ENCODE assay signal across 33 cellular contexts in the genomic region with DNA sequence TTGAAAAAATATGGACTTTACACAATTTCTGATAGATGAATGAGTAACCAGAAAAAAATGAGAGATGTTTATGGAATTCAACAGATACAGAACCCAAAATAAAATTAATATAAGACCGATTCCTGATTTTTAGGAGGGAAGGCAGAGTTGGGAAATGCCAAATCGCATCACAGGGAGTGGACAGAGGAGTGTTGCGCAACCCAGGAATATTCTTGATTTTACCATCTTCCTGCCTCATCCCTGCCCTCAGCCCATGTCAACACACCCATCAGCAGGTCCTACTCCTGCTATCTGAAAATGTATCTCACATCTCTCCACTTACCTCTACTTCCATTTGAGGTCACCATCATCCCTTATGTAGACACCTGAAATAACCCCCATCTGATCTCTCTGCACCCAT.
"Had no signal": no experiment of that assay in that cellular context is flagged by ENCODE, and none has a peak within 500 bp of the region (broad histone marks: within the 10 kb centered on the region; RNA-seq: fewer than 3 reads in every experiment).

No MANE protein-coding gene starts in this region.

- H3K9me3 ChIP-seq: ascending aorta had no signal

- H3K27me3 Mint-ChIP-seq: activated B cell treated with CpG ODN at 0.5 μM for 24 hours; activated CD4-positive, alpha-beta memory T cell treated with anti-CD3 and anti-CD28 coated beads for 36 hours; activated CD4-positive, alpha-beta T cell treated with anti-CD3 and anti-CD28 coated beads, Interleukin-2, amount 10 ng/mL, durations not matched to agents 24 days and 14 days; activated CD8-positive, alpha-beta T cell treated with anti-CD3 and anti-CD28 coated beads for 36 hours; activated T-helper 17 cell treated with anti-CD3 and anti-CD28 coated beads, Interleukin-2, amount 50 U/mL, for 72 hours had no signal

- H3K9me3 Mint-ChIP-seq: activated CD4-positive, alpha-beta memory T cell treated with anti-CD3 and anti-CD28 coated beads for 36 hours; activated CD4-positive, alpha-beta T cell treated with anti-CD3 and anti-CD28 coated beads, Interleukin-2, amount 10 ng/mL, durations not matched to agents 24 days and 14 days; activated naive CD8-positive, alpha-beta T cell treated with anti-CD3 and anti-CD28 coated beads for 36 hours had no signal

- H3K27ac Mint-ChIP-seq: activated B cell treated with CpG ODN at 0.5 μM for 24 hours; activated CD4-positive, alpha-beta memory T cell treated with anti-CD3 and anti-CD28 coated beads for 36 hours; activated CD4-positive, alpha-beta T cell treated with anti-CD3 and anti-CD28 coated beads, Interleukin-2, amount 10 ng/mL, durations not matched to agents 24 days and 14 days; activated CD8-positive, alpha-beta T cell treated with anti-CD3 and anti-CD28 coated beads for 36 hours; activated naive CD4-positive, alpha-beta T cell treated with anti-CD3 and anti-CD28 coated beads for 36 hours; activated naive CD4-positive, alpha-beta T cell treated with anti-CD3 and anti-CD28 coated beads, Interleukin-2, amount 50 U/mL, for 72 hours; activated naive CD8-positive, alpha-beta T cell treated with anti-CD3 and anti-CD28 coated beads for 36 hours; activated T-cell treated with anti-CD3 and anti-CD28 coated beads, Interleukin-2, amount 50 U/mL, for 72 hours; activated T-helper 1 cell treated with anti-CD3 and anti-CD28 coated beads, Interleukin-12 subunit alpha, Interleukin-12 subunit beta, Interleukin-2, Interleukin-4 antibody, amounts not matched to agents 30 ng/mL and 10 ng/mL and 1 ng/mL, durations not matched to agents 14 hours and 24 hours and 36 hours; activated T-helper 17 cell treated with anti-CD3 and anti-CD28 coated beads, Interleukin-2, amount 50 U/mL, for 72 hours; brain; T-helper 1 cell treated with Interleukin-12 subunit alpha and Interleukin-12 subunit beta and Interleukin-4 antibody, amounts not matched to agents 30 μg/mL and 1 μg/mL, for 36 hours; T-helper 2 cell treated with Interferon-gamma antibody and Interleukin-4, amounts not matched to agents 5 μg/mL and 100 μg/mL, for 36 hours had no signal

- H3K36me3 ChIP-seq: ascending aorta had no signal

- FAIRE-seq: TTC549 had no signal

- H3K4me1 ChIP-seq: ascending aorta had no signal

- H3K27me3 ChIP-seq: ascending aorta had no signal

- DNase-seq: activated B cell treated with CpG ODN at 0.5 μM for 24 hours; activated CD4-positive, alpha-beta memory T cell treated with anti-CD3 and anti-CD28 coated beads for 36 hours; activated CD4-positive, alpha-beta T cell treated with anti-CD3 and anti-CD28 coated beads for 4 hours; activated CD4-positive, alpha-beta T cell treated with anti-CD3 and anti-CD28 coated beads, Interleukin-2, amount 10 ng/mL, durations not matched to agents 24 days and 14 days; activated CD4-positive, alpha-beta T cell treated with anti-CD3 and anti-CD28 coated beads, Interleukin-2, amount 50 U/mL, for 1 hour; activated CD4-positive, alpha-beta T cell treated with anti-CD3 and anti-CD28 coated beads, Interleukin-2, amount 50 U/mL, for 4 hours; activated CD4-positive, CD25-positive, alpha-beta regulatory T cell treated with anti-CD3 and anti-CD28 coated beads, Interleukin-2, amount 50 U/mL, for 72 hours; activated CD8-positive, alpha-beta memory T cell treated with anti-CD3 and anti-CD28 coated beads, Interleukin-2, amount 50 U/mL, for 4 hours; activated CD8-positive, alpha-beta T cell treated with anti-CD3 and anti-CD28 coated beads for 36 hours; activated effector memory CD4-positive, alpha-beta T cell treated with anti-CD3 and anti-CD28 coated beads, Interleukin-2, amount 50 U/mL, for 16 hours; activated gamma-delta T cell treated with Interleukin-2 at 50 U/mL for 16 hours; activated naive CD4-positive, alpha-beta T cell; activated naive CD4-positive, alpha-beta T cell treated with anti-CD3 and anti-CD28 coated beads for 36 hours; activated naive CD4-positive, alpha-beta T cell treated with anti-CD3 and anti-CD28 coated beads, Interleukin-2, amount 50 U/mL, for 16 hours; activated naive CD8-positive, alpha-beta T cell treated with anti-CD3 and anti-CD28 coated beads for 36 hours; activated T-cell treated with anti-CD3 and anti-CD28 coated beads for 4 hours; activated T-cell treated with anti-CD3 and anti-CD28 coated beads, Interleukin-2, amount 50 U/mL, for 1 hour; activated T-cell treated with anti-CD3 and anti-CD28 coated beads, Interleukin-2, amount 50 U/mL, for 4 hours; activated T-cell treated with anti-CD3 and anti-CD28 coated beads, Interleukin-2, amount 50 U/mL, for 72 hours; amygdala; anterior cingulate cortex; central memory CD4-positive, alpha-beta T cell; T-helper 2 cell; T-helper 9 cell had no signal

- H3K4me1 Mint-ChIP-seq: activated B cell treated with CpG ODN at 0.5 μM for 24 hours; activated CD4-positive, alpha-beta T cell treated with anti-CD3 and anti-CD28 coated beads, Interleukin-2, amount 10 ng/mL, durations not matched to agents 24 days and 14 days; activated naive CD8-positive, alpha-beta T cell treated with anti-CD3 and anti-CD28 coated beads for 36 hours; activated T-helper 17 cell treated with anti-CD3 and anti-CD28 coated beads, Interleukin-2, amount 50 U/mL, for 72 hours had no signal

- H3K4me3 ChIP-seq: ascending aorta had no signal

- ATAC-seq: activated CD8-positive, alpha-beta T cell treated with anti-CD3 and anti-CD28 coated beads for 36 hours; activated naive CD4-positive, alpha-beta T cell treated with anti-CD3 and anti-CD28 coated beads, Interleukin-2, amount 50 U/mL, for 72 hours; activated T-cell treated with anti-CD3 and anti-CD28 coated beads, Interleukin-2, amount 50 U/mL, for 4 hours; activated T-cell treated with anti-CD3 and anti-CD28 coated beads, Interleukin-2, amount 50 U/mL, for 72 hours; activated T-helper 17 cell treated with anti-CD3 and anti-CD28 coated beads, Interleukin-2, amount 50 U/mL, for 72 hours had no signal

- H3K36me3 Mint-ChIP-seq: activated CD4-positive, alpha-beta memory T cell treated with anti-CD3 and anti-CD28 coated beads for 36 hours; activated naive CD4-positive, alpha-beta T cell treated with anti-CD3 and anti-CD28 coated beads, Interleukin-2, amount 50 U/mL, for 72 hours; activated naive CD8-positive, alpha-beta T cell treated with anti-CD3 and anti-CD28 coated beads for 36 hours; brain had no signal

- H3K27ac ChIP-seq: ascending aorta, VCaP had no signal

- H3K4me3 Mint-ChIP-seq: activated B cell treated with CpG ODN at 0.5 μM for 24 hours; activated CD4-positive, alpha-beta memory T cell treated with anti-CD3 and anti-CD28 coated beads for 36 hours; activated CD4-positive, alpha-beta T cell treated with anti-CD3 and anti-CD28 coated beads, Interleukin-2, amount 10 ng/mL, durations not matched to agents 24 days and 14 days; activated CD8-positive, alpha-beta T cell treated with anti-CD3 and anti-CD28 coated beads for 36 hours; activated naive CD4-positive, alpha-beta T cell treated with anti-CD3 and anti-CD28 coated beads for 36 hours; activated naive CD8-positive, alpha-beta T cell treated with anti-CD3 and anti-CD28 coated beads for 36 hours; activated T-cell treated with anti-CD3 and anti-CD28 coated beads, Interleukin-2, amount 50 U/mL, for 4 hours; activated T-cell treated with anti-CD3 and anti-CD28 coated beads, Interleukin-2, amount 50 U/mL, for 72 hours; activated T-helper 1 cell treated with anti-CD3 and anti-CD28 coated beads, Interleukin-12 subunit alpha, Interleukin-12 subunit beta, Interleukin-2, Interleukin-4 antibody, amounts not matched to agents 30 ng/mL and 10 ng/mL and 1 ng/mL, durations not matched to agents 14 hours and 24 hours and 36 hours; activated T-helper 17 cell treated with anti-CD3 and anti-CD28 coated beads, Interleukin-2, amount 50 U/mL, for 72 hours; brain; T-helper 1 cell treated with Interleukin-12 subunit alpha and Interleukin-12 subunit beta and Interleukin-4 antibody, amounts not matched to agents 30 μg/mL and 1 μg/mL, for 36 hours; T-helper 2 cell treated with Interferon-gamma antibody and Interleukin-4, amounts not matched to agents 5 μg/mL and 100 μg/mL, for 36 hours had no signal
